Comparison of ENCODE assay signal across 12 cellular contexts in the genomic region with DNA sequence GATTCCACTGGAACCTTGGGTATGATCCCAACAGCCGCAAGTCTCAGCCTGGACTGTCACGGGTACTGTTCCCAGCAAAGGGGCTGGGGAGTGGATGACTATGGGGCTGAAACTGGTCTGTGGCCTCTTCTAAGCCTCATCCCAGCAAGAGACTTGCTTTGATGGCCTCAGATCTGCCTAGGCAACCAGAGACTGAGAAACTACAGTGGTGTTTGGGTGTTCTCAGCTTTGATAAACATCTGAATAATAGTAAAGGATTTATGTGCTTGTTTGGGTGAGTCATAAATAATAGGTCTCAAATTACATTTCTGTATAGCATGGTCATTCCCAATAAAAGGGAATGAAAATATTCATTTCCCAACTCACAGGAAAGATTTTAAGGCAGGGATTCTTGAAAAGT. TPM values are rescaled to one million over a fixed set of nuclear protein-coding genes. Genes with fewer than 3 reads are reported as not detected.
DNase-seq lines count a peak whose midpoint lies in the region; ATAC-seq and TF ChIP-seq lines count a peak whose summit lies in the region.
"Had no signal": no experiment of that assay in that cellular context is flagged by ENCODE, and none has a peak within 500 bp of the region (broad histone marks: within the 10 kb centered on the region; RNA-seq: fewer than 3 reads in every experiment).

No MANE protein-coding gene starts in this region.

- no peaks in the 10 kb centered on the region for H3K36me3 ChIP-seq in urinary bladder (ENCODE audit: insufficient read depth)
- H3K36me3 ChIP-seq in ovary = no peaks in the 10 kb centered on the region

- intact Hi-C loops in ovary (cut with DNase I) = no loop called here

- H3K9me3 Mint-ChIP-seq in activated naive CD4-positive, alpha-beta T cell treated with anti-CD3 and anti-CD28 coated beads, Interleukin-2, amount 50 U/mL, for 72 hours = no peaks in the 10 kb centered on the region
- H3K9me3 Mint-ChIP-seq in activated naive CD4-positive, alpha-beta T cell treated with anti-CD3 and anti-CD28 coated beads, Interleukin-2, amount 10 ng/mL, durations not matched to agents 7 days and 5 days = no peaks in the 10 kb centered on the region
- H3K9me3 Mint-ChIP-seq: brain; T-helper 1 cell treated with Interleukin-12 subunit alpha and Interleukin-12 subunit beta and Interleukin-4 antibody, amounts not matched to agents 30 μg/mL and 1 μg/mL, for 36 hours had no signal

- H3K27ac ChIP-seq in urinary bladder (ENCODE audit: low read depth) = peak overlapping the region; percentile 28
- H3K27ac ChIP-seq in ovary = no peak overlapping the region

- no peak for TF ChIP-seq EP300 in ovary (IDR thresholded peaks at IDR 0.05)

- H3K27me3 Mint-ChIP-seq in activated naive CD4-positive, alpha-beta T cell treated with anti-CD3 and anti-CD28 coated beads, Interleukin-2, amount 10 ng/mL, durations not matched to agents 7 days and 5 days = no peaks in the 10 kb centered on the region

- WGBS in urinary bladder = 50% methylated on average over 2 of the region's 2 CpGs
- 32 to 77% (median 67%) methylated on average over 2 of the region's 2 CpGs for WGBS in ovary, 3 donors

- H3K4me3 Mint-ChIP-seq in activated naive CD4-positive, alpha-beta T cell treated with anti-CD3 and anti-CD28 coated beads, Interleukin-2, amount 10 ng/mL, durations not matched to agents 7 days and 5 days = no peak overlapping the region
- H3K4me3 Mint-ChIP-seq: brain; T-helper 1 cell treated with Interleukin-12 subunit alpha and Interleukin-12 subunit beta and Interleukin-4 antibody, amounts not matched to agents 30 μg/mL and 1 μg/mL, for 36 hours had no signal

- H3K4me1 ChIP-seq in urinary bladder (ENCODE audit: insufficient read depth) (peaks cover 4% of the 10 kb centered on the region), ovary (ENCODE audit: insufficient read depth) (no peaks in the 10 kb centered on the region)

- H3K36me3 Mint-ChIP-seq in activated naive CD4-positive, alpha-beta T cell treated with anti-CD3 and anti-CD28 coated beads, Interleukin-2, amount 50 U/mL, for 72 hours = peaks cover 0 to 1% of the 10 kb centered on the region in 2 donors
- peaks cover 16% of the 10 kb centered on the region for H3K36me3 Mint-ChIP-seq in activated naive CD4-positive, alpha-beta T cell treated with anti-CD3 and anti-CD28 coated beads, Interleukin-2, amount 10 ng/mL, durations not matched to agents 7 days and 5 days

- H3K4me1 Mint-ChIP-seq in activated naive CD4-positive, alpha-beta T cell treated with anti-CD3 and anti-CD28 coated beads, Interleukin-2, amount 10 ng/mL, durations not matched to agents 7 days and 5 days = no peaks in the 10 kb centered on the region
- H3K4me1 Mint-ChIP-seq: brain had no signal

- TF ChIP-seq CTCF in fibroblast of villous mesenchyme (IDR thresholded peaks at IDR 0.05; ENCODE audit: insufficient read depth, low read depth, low read length) = no peak
- TF ChIP-seq CTCF in ovary (IDR thresholded peaks at IDR 0.05) = no peak

- no peaks in the 10 kb centered on the region for H3K27me3 ChIP-seq in ovary

- ATAC-seq in activated naive CD4-positive, alpha-beta T cell treated with anti-CD3 and anti-CD28 coated beads, Interleukin-2, amount 50 U/mL, for 72 hours = peak; percentile 14 to 27
- ATAC-seq in GM18861 (IDR thresholded peaks at IDR 0.05; ENCODE audit: unreplicated experiment) = no peak

- no peak overlapping the region for H3K4me3 ChIP-seq in fibroblast of villous mesenchyme (ENCODE audit: low read depth, low read length)
- no peak overlapping the region for H3K4me3 ChIP-seq in urinary bladder (ENCODE audit: low read depth, low read length)
- H3K4me3 ChIP-seq in ovary = no peak overlapping the region

- H3K27ac Mint-ChIP-seq in activated naive CD4-positive, alpha-beta T cell treated with anti-CD3 and anti-CD28 coated beads, Interleukin-2, amount 50 U/mL, for 72 hours = peak overlapping the region in 1 of 2 donors; percentile 16
- H3K27ac Mint-ChIP-seq in activated naive CD4-positive, alpha-beta T cell treated with anti-CD3 and anti-CD28 coated beads, Interleukin-2, amount 10 ng/mL, durations not matched to agents 7 days and 5 days = no peak overlapping the region
- H3K27ac Mint-ChIP-seq: T-helper 1 cell treated with Interleukin-12 subunit alpha and Interleukin-12 subunit beta and Interleukin-4 antibody, amounts not matched to agents 30 μg/mL and 1 μg/mL, for 36 hours had no signal

- no peaks in the 10 kb centered on the region for H3K9me3 ChIP-seq in ovary

- TF ChIP-seq POLR2A in ovary (IDR thresholded peaks at IDR 0.05) = no peak

- DNase-seq in activated naive CD4-positive, alpha-beta T cell treated with anti-CD3 and anti-CD28 coated beads, Interleukin-2, amount 50 U/mL, for 72 hours (ENCODE audit: low spot score in 2 of 2) = no peak
- DNase-seq in activated naive CD4-positive, alpha-beta T cell treated with anti-CD3 and anti-CD28 coated beads, Interleukin-2, amount 10 ng/mL, durations not matched to agents 7 days and 5 days = no peak
- DNase-seq in T1000 (lab: John Stamatoyannopoulos, UW) = peak; percentile 42
- peak; percentile 96 for DNase-seq in fibroblast of villous mesenchyme (ENCODE audit: low read depth)
- no peak for DNase-seq in ovary
- no peak for DNase-seq in NCI-H1436 treated with DMSO at 0.1 percent for 48 hours (lab: John Stamatoyannopoulos, UW)
- DNase-seq: activated CD8-positive, alpha-beta memory T cell treated with anti-CD3 and anti-CD28 coated beads, Interleukin-2, amount 50 U/mL, for 48 hours; glutamatergic neuron had no signal

- CTCF ChIA-PET in activated naive CD4-positive, alpha-beta T cell treated with anti-CD3 and anti-CD28 coated beads, Interleukin-2, amount 10 ng/mL, durations not matched to agents 7 days and 5 days (lab: Charles Lee) = no interaction called here

RNA-seq across cellular contexts. Expression of a gene that starts 30.2 kb away (rescaled TPM):
- total RNA-seq in activated naive CD4-positive, alpha-beta T cell treated with anti-CD3 and anti-CD28 coated beads, Interleukin-2, amount 50 U/mL, for 72 hours = 10 to 100 TPM in 1 of 2 donors, 1 to 10 TPM in 1; 6.8 to 10.7 TPM
- 16.8 and 21.9 TPM in 2 replicates for total RNA-seq in fibroblast of villous mesenchyme
- 51.7 TPM for total RNA-seq in urinary bladder
- 17.2 TPM for polyA plus RNA-seq in urinary bladder
- 10 to 100 TPM; 17.8 to 22.2 (median 20.8) TPM for total RNA-seq in ovary
- polyA plus RNA-seq in ovary = 10 to 100 TPM; 13.8 to 24.5 TPM

Comparison
In these comparisons a context has a peak if more than half of its experiments do, and no peak if none do; other contexts are left out.
1. DNase-seq: peak in T1000 (single experiment) and fibroblast of villous mesenchyme (single experiment); none in activated naive CD4-positive, alpha-beta T cell treated with anti-CD3 and anti-CD28 coated beads, Interleukin-2, amount 50 U/mL, for 72 hours (0 of 2), activated naive CD4-positive, alpha-beta T cell treated with anti-CD3 and anti-CD28 coated beads, Interleukin-2, amount 10 ng/mL, durations not matched to agents 7 days and 5 days (single experiment), ovary (0 of 5) and NCI-H1436 treated with DMSO at 0.1 percent for 48 hours (single experiment).